In genomic region chr7:134804854-134805253, GRCh38 we compare ENCODE assay signal across 21 cellular contexts. TPM values are rescaled to one million over a fixed set of nuclear protein-coding genes. Genes with fewer than 3 reads are reported as not detected.
A peak's percentile ranks its signal among the peaks of the same experiment; 100 is the strongest.
DNase-seq lines count a peak whose midpoint lies in the region; ATAC-seq and TF ChIP-seq lines count a peak whose summit lies in the region.
"Had no signal": no experiment of that assay in that cellular context is flagged by ENCODE, and none has a peak within 500 bp of the region (broad histone marks: within the 10 kb centered on the region; RNA-seq: fewer than 3 reads in every experiment).

No MANE protein-coding gene starts in this region.

- H4K8ac ChIP-seq in trophoblast cell (ENCODE audit: low read depth, low read length): peak overlapping the region; percentile 73

- H2AK5ac ChIP-seq in trophoblast cell (ENCODE audit: low read length): no peak overlapping the region

- H3K9ac ChIP-seq in SK-N-SH: peak overlapping the region; percentile 42; the same call in 1 of the 2 replicates
- no peak overlapping the region for H3K9ac ChIP-seq in fibroblast of lung (ENCODE audit: insufficient read depth, low read length)
- no peak overlapping the region for H3K9ac ChIP-seq in trophoblast cell (ENCODE audit: low read length)
- H3K9ac ChIP-seq: parathyroid adenoma had no signal

- peaks cover 32% of the 10 kb centered on the region for H3K4me1 ChIP-seq in ACC112 (ENCODE audit: control insufficient read depth, insufficient read depth, low read length, unreplicated experiment)
- H3K4me1 ChIP-seq in SK-N-SH (ENCODE audit: control insufficient read depth in 1 of 2, insufficient read depth in 2 of 2, low read depth in 1 of 2, low read length in 1 of 2): peaks cover 0 to 18% of the 10 kb centered on the region in 2 experiments; a peak in 3 of 4 replicates
- no peaks in the 10 kb centered on the region for H3K4me1 ChIP-seq in fibroblast of lung (ENCODE audit: control insufficient read depth, extremely low read depth, insufficient read depth, low read length)
- H3K4me1 ChIP-seq in trophoblast cell (ENCODE audit: control insufficient read depth in 1 of 2, insufficient read depth in 2 of 2, low read length in 2 of 2): peaks cover 3 to 4% of the 10 kb centered on the region in 2 experiments
- H3K4me1 ChIP-seq: left lung, parathyroid adenoma had no signal

- no peak overlapping the region for H3K4me3 Mint-ChIP-seq in activated naive CD4-positive, alpha-beta T cell treated with anti-CD3 and anti-CD28 coated beads, Interleukin-2, amount 10 ng/mL, durations not matched to agents 7 days and 5 days
- H3K4me3 Mint-ChIP-seq: CD4-positive, alpha-beta memory T cell had no signal

- H3K4me3 ChIP-seq in ACC112 (ENCODE audit: low read depth, low read length): peak overlapping the region; percentile 33; the same call in 1 of the 2 replicates
- peak overlapping the region in 1 of 2 experiments; percentile 22; a peak in 1 of 4 replicates for H3K4me3 ChIP-seq in SK-N-SH (ENCODE audit: low read depth in 2 of 2, low read length in 1 of 2)
- no peak overlapping the region for H3K4me3 ChIP-seq in fibroblast of lung (replicated peaks in 1 of 4; ENCODE audit: control extremely low read depth in 1 of 4, insufficient read depth in 1 of 4, low read depth in 3 of 4, low read length in 4 of 4)
- H3K4me3 ChIP-seq in trophoblast cell (ENCODE audit: low read depth, low read length): no peak overlapping the region
- H3K4me3 ChIP-seq: left lung, SK-N-MC, testis had no signal

- H3K36me3 Mint-ChIP-seq in activated naive CD4-positive, alpha-beta T cell treated with anti-CD3 and anti-CD28 coated beads, Interleukin-2, amount 10 ng/mL, durations not matched to agents 7 days and 5 days: no peaks in the 10 kb centered on the region
- H3K36me3 Mint-ChIP-seq: CD4-positive, alpha-beta memory T cell had no signal

- peak overlapping the region; percentile 99 for H3K4ac ChIP-seq in trophoblast cell (ENCODE audit: low read depth, low read length)

- no peaks in the 10 kb centered on the region for H3K9me3 ChIP-seq in SK-N-SH
- no peaks in the 10 kb centered on the region for H3K9me3 ChIP-seq in fibroblast of lung (ENCODE audit: control insufficient read depth, insufficient read depth, low read depth, low read length)
- no peaks in the 10 kb centered on the region for H3K9me3 ChIP-seq in trophoblast cell (ENCODE audit: insufficient read depth, low read depth, low read length)
- H3K9me3 ChIP-seq: testis had no signal

- H3F3A ChIP-seq in SK-N-SH (replicated peaks; ENCODE audit: insufficient read depth): peaks cover 61% of the 10 kb centered on the region

- no peak overlapping the region for H2BK12ac ChIP-seq in trophoblast cell (ENCODE audit: low read length)

- H4K12ac ChIP-seq in trophoblast cell (ENCODE audit: low read depth, low read length): no peak overlapping the region

- no peak for TF ChIP-seq CTCF in SK-N-SH (IDR thresholded peaks at IDR 0.05)
- no peak for TF ChIP-seq CTCF in fibroblast of lung (conservative IDR thresholded peaks at IDR 0.05 in 1 of 2, IDR thresholded peaks at IDR 0.05 in 1 of 2; ENCODE audit: low read depth in 1 of 2, low read length in 2 of 2)

- TF ChIP-seq RAD21 in SK-N-SH (IDR thresholded peaks at IDR 0.05; ENCODE audit: low read length): no peak

- peak overlapping the region; percentile 80 for H4K91ac ChIP-seq in trophoblast cell (ENCODE audit: low read depth, low read length)

- no peak overlapping the region for H3K27ac Mint-ChIP-seq in activated naive CD4-positive, alpha-beta T cell treated with anti-CD3 and anti-CD28 coated beads, Interleukin-2, amount 10 ng/mL, durations not matched to agents 7 days and 5 days

- H3K4me1 Mint-ChIP-seq in activated naive CD4-positive, alpha-beta T cell treated with anti-CD3 and anti-CD28 coated beads, Interleukin-2, amount 10 ng/mL, durations not matched to agents 7 days and 5 days: no peaks in the 10 kb centered on the region
- H3K4me1 Mint-ChIP-seq: CD4-positive, alpha-beta memory T cell had no signal

- no peak for ATAC-seq in HG03432 (IDR thresholded peaks at IDR 0.05; ENCODE audit: unreplicated experiment)
- ATAC-seq: left lung had no signal

- H3K36me3 ChIP-seq in ACC112 (ENCODE audit: insufficient read depth, low read length): no peaks in the 10 kb centered on the region
- peaks cover 12 to 75% of the 10 kb centered on the region in 2 experiments for H3K36me3 ChIP-seq in SK-N-SH (replicated peaks in 1 of 2; ENCODE audit: control insufficient read depth in 1 of 2, insufficient read depth in 2 of 2, low read length in 1 of 2)
- H3K36me3 ChIP-seq in fibroblast of lung (ENCODE audit: control insufficient read depth, insufficient read depth, low read length): no peaks in the 10 kb centered on the region
- H3K36me3 ChIP-seq in trophoblast cell (ENCODE audit: control insufficient read depth in 1 of 2, insufficient read depth in 2 of 2, low read length in 2 of 2): peaks cover 7 to 8% of the 10 kb centered on the region in 2 experiments
- H3K36me3 ChIP-seq: left lung had no signal

- DNase-seq in SK-N-SH (no peak), fibroblast of lung (ENCODE audit: low read depth in 2 of 2) (no peak), trophoblast cell (no peak), dedifferentiated amniotic fluid mesenchymal stem cell (ENCODE audit: extremely low spot score) (no peak)
- DNase-seq in activated naive CD4-positive, alpha-beta T cell treated with anti-CD3 and anti-CD28 coated beads, Interleukin-2, amount 10 ng/mL, durations not matched to agents 7 days and 5 days: no peak
- no peak for DNase-seq in stimulated activated naive CD4-positive, alpha-beta T cell (lab: John Stamatoyannopoulos, UW)
- DNase-seq: activated CD4-positive, alpha-beta T cell treated with anti-CD3 and anti-CD28 coated beads for 4 hours; activated CD8-positive, alpha-beta memory T cell treated with anti-CD3 and anti-CD28 coated beads, Interleukin-2, amount 50 U/mL, for 4 hours; activated gamma-delta T cell; CD4-positive, alpha-beta memory T cell; DMS79; foreskin melanocyte; left lung; NCI-H1417; NCI-H2171; NCI-H748 treated with DMSO at 0.1 percent for 48 hours; testis had no signal

- POLR2A ChIA-PET in SK-N-SH (lab: Yijun Ruan, JAX): no interaction called here

- H2BK5ac ChIP-seq in trophoblast cell (ENCODE audit: low read depth, low read length, poor library complexity): peak overlapping the region; percentile 73

- H3K14ac ChIP-seq in trophoblast cell (ENCODE audit: low read length): peak overlapping the region; percentile 44

- no peaks in the 10 kb centered on the region for H3K27me3 Mint-ChIP-seq in activated naive CD4-positive, alpha-beta T cell treated with anti-CD3 and anti-CD28 coated beads, Interleukin-2, amount 10 ng/mL, durations not matched to agents 7 days and 5 days

- H3K9me3 Mint-ChIP-seq in activated naive CD4-positive, alpha-beta T cell treated with anti-CD3 and anti-CD28 coated beads, Interleukin-2, amount 10 ng/mL, durations not matched to agents 7 days and 5 days: no peaks in the 10 kb centered on the region

- H3K27ac ChIP-seq in ACC112 (ENCODE audit: low read depth, low read length) (peak overlapping the region; percentile 68), SK-N-SH (ENCODE audit: low read depth in 2 of 2, low read length in 1 of 2) (peak overlapping the region; percentile 84 to 85), fibroblast of lung (ENCODE audit: insufficient read depth, low read length) (peak overlapping the region; percentile 28), trophoblast cell (ENCODE audit: low read depth, low read length) (peak overlapping the region; percentile 61)
- H3K27ac ChIP-seq: parathyroid adenoma, SK-N-MC had no signal

- peaks cover 47% of the 10 kb centered on the region for H3K79me2 ChIP-seq in ACC112 (ENCODE audit: control insufficient read depth, insufficient read depth, low read length, unreplicated experiment)
- H3K79me2 ChIP-seq in SK-N-SH (ENCODE audit: insufficient read depth): peaks cover 100% of the 10 kb centered on the region
- H3K79me2 ChIP-seq in fibroblast of lung (ENCODE audit: control insufficient read depth, insufficient read depth, low read length): peaks cover 72% of the 10 kb centered on the region
- peaks cover 13% of the 10 kb centered on the region for H3K79me2 ChIP-seq in trophoblast cell (ENCODE audit: control insufficient read depth, insufficient read depth, low read length, poor library complexity)
- H3K79me2 ChIP-seq: parathyroid adenoma had no signal

- peaks cover 4% of the 10 kb centered on the region for H3K79me1 ChIP-seq in trophoblast cell (ENCODE audit: low read length)

- H3K9me2 ChIP-seq in SK-N-SH: no peaks in the 10 kb centered on the region

- no peak overlapping the region for H2AFZ ChIP-seq in ACC112 (ENCODE audit: low read length, unreplicated experiment)
- no peak overlapping the region for H2AFZ ChIP-seq in SK-N-SH (ENCODE audit: low read depth)
- H2AFZ ChIP-seq in fibroblast of lung (ENCODE audit: low read length): no peak overlapping the region
- no peak overlapping the region for H2AFZ ChIP-seq in trophoblast cell (ENCODE audit: insufficient read depth, low read length, poor library complexity)
- H2AFZ ChIP-seq: parathyroid adenoma had no signal

- H3K27me3 ChIP-seq in ACC112 (ENCODE audit: insufficient read depth, low read length) (no peaks in the 10 kb centered on the region), SK-N-SH (ENCODE audit: insufficient read depth) (no peaks in the 10 kb centered on the region), fibroblast of lung (ENCODE audit: control insufficient read depth, insufficient read depth, low read length) (no peaks in the 10 kb centered on the region), trophoblast cell (ENCODE audit: insufficient read depth, low read length) (no peaks in the 10 kb centered on the region)
- H3K27me3 ChIP-seq: left lung, testis had no signal

- TF ChIP-seq EP300 in SK-N-SH (IDR thresholded peaks at IDR 0.05; ENCODE audit: borderline replicate concordance in 1 of 2, low read depth in 1 of 2, low read length in 1 of 2): no peak

- peak overlapping the region; percentile 49 for H3K4me2 ChIP-seq in SK-N-SH
- H3K4me2 ChIP-seq in fibroblast of lung (ENCODE audit: extremely low read depth, insufficient read depth, low read length): no peak overlapping the region
- H3K4me2 ChIP-seq in trophoblast cell (ENCODE audit: low read length): no peak overlapping the region

- 85% methylated on average over 3 of the region's 3 CpGs for WGBS in SK-N-SH (ENCODE audit: low lambda C conversion rate)
- WGBS in trophoblast cell (ENCODE audit: extremely low coverage, insufficient coverage, insufficient read length): no CpG with 5 or more reads among the region's 3 CpGs

- CTCF ChIA-PET in SK-N-SH (lab: Yijun Ruan, JAX): no interaction called here
- CTCF ChIA-PET in activated naive CD4-positive, alpha-beta T cell treated with anti-CD3 and anti-CD28 coated beads, Interleukin-2, amount 10 ng/mL, durations not matched to agents 7 days and 5 days (lab: Charles Lee): no interaction called here

- H3K23ac ChIP-seq in trophoblast cell (ENCODE audit: low read length): no peak overlapping the region

- no peak overlapping the region for H3K18ac ChIP-seq in trophoblast cell (ENCODE audit: low read length)

- no peak overlapping the region for H2BK120ac ChIP-seq in trophoblast cell (ENCODE audit: insufficient read depth, low read length, poor library complexity)

- peaks cover 16% of the 10 kb centered on the region for H4K20me1 ChIP-seq in SK-N-SH (ENCODE audit: insufficient read depth)
- H4K20me1 ChIP-seq in fibroblast of lung (ENCODE audit: control insufficient read depth, extremely low read depth, insufficient read depth, low read length): no peaks in the 10 kb centered on the region

RNA-seq across cellular contexts. Expression of gene CALD1, which starts 25.4 kb away (rescaled TPM):
- polyA plus RNA-seq in SK-N-SH (2012; rRNA removed) (299 and 303 TPM in 2 replicates), fibroblast of lung (377 and 1,187 TPM in 2 replicates)
- 269 and 329 TPM in 2 replicates for polyA plus RNA-seq in SK-N-SH (2012; cell fraction: cytosol; rRNA removed)
- polyA plus RNA-seq in SK-N-SH (2012; cell fraction: nucleus; rRNA removed): 304 and 462 TPM in 2 replicates
- total RNA-seq in fibroblast of lung: 299 and 343 TPM in 2 replicates
- polyA plus RNA-seq in fibroblast of lung (2012): 287 and 889 TPM in 2 replicates
- 97.5 and 238 TPM in 2 replicates for polyA minus RNA-seq in fibroblast of lung (ENCODE audit: low replicate concordance)
- polyA plus RNA-seq in trophoblast cell (2013): 510 and 518 TPM in 2 replicates
- total RNA-seq: CD4-positive, alpha-beta memory T cell had no signal

Comparison
In these comparisons a context has a peak if more than half of its experiments do, and no peak if none do; other contexts are left out.
1. H3K27ac ChIP-seq: peak in every context shown above with its lines; median percentile 84 in SK-N-SH; 68 in ACC112; 61 in trophoblast cell; 28 in fibroblast of lung.